In the genomic region with DNA sequence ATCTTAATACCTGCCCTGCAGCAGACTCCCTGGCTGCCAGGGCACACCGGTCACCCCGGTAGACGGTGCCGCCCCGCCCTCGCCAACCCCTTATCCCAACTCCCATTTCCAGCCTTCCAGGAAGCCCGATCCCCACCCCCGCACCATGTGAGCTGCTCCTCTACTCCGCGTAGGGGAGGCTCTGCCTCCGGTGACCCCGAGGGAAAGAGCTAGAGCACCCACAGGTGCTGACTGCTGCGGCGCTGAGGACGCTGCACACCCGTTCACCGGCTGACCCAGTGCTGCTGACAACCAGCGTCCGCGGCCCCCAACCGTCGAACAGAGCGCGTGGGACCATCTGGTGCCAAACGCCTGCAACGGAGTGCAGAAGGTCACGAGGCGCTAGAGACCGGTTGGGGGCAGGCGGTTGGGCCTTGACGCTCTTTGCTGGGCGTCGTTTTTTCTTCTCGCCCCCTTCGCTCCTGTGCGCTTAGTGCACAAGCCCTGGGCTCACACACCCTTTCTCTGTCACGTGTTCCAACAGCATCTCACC, we compare ENCODE assay signal across 25 cellular contexts.
"Had no signal": no experiment of that assay in that cellular context is flagged by ENCODE, and none has a peak within 500 bp of the region (broad histone marks: within the 10 kb centered on the region; RNA-seq: fewer than 3 reads in every experiment).

No MANE protein-coding gene starts in this region.

- H3K4me3 Mint-ChIP-seq: naive thymus-derived CD8-positive, alpha-beta T cell; nephron progenitor cell; stimulated activated effector memory CD8-positive, alpha-beta T cell treated with anti-CD3 and anti-CD28 coated beads, Interleukin-12 subunit alpha, Interleukin-12 subunit beta, amount 100 ng/mL, for 72 hours had no signal

- ATAC-seq: left ventricle myocardium superior; naive thymus-derived CD8-positive, alpha-beta T cell; sciatic nerve; stimulated activated effector memory CD8-positive, alpha-beta T cell treated with anti-CD3 and anti-CD28 coated beads, Interleukin-12 subunit alpha, Interleukin-12 subunit beta, amount 100 ng/mL, for 72 hours; stimulated activated naive CD8-positive, alpha-beta T cell treated with anti-CD3 and anti-CD28 coated beads, Interleukin-15, Interleukin-2, amounts not matched to agents 100 U/mL and 50 U/mL, for 24 hours; upper lobe of right lung had no signal

- H3K4me1 ChIP-seq: parathyroid adenoma, tibial nerve, upper lobe of right lung, uterus had no signal

- H3K27me3 ChIP-seq: right atrium auricular region, tibial nerve, upper lobe of right lung, uterus had no signal

- H2AFZ ChIP-seq: parathyroid adenoma had no signal

- H3K9ac ChIP-seq: parathyroid adenoma had no signal

- H3K4me3 ChIP-seq: coronary artery, lower lobe of right lung, prostate gland, right atrium auricular region, smooth muscle cell, thoracic aorta, tibial nerve, upper lobe of right lung, uterus had no signal

- H3K27ac ChIP-seq: coronary artery, lower lobe of right lung, parathyroid adenoma, prostate gland, right atrium auricular region, thoracic aorta, tibial nerve, upper lobe of right lung, uterus had no signal

- H3K36me3 Mint-ChIP-seq: stimulated activated effector memory CD8-positive, alpha-beta T cell treated with anti-CD3 and anti-CD28 coated beads, Interleukin-12 subunit alpha, Interleukin-12 subunit beta, amount 100 ng/mL, for 72 hours had no signal

- H3K4me2 ChIP-seq: smooth muscle cell had no signal

- H3K4me1 Mint-ChIP-seq: nephron progenitor cell; stimulated activated effector memory CD8-positive, alpha-beta T cell treated with anti-CD3 and anti-CD28 coated beads, Interleukin-12 subunit alpha, Interleukin-12 subunit beta, amount 100 ng/mL, for 72 hours had no signal

- H3K9me3 ChIP-seq: lower lobe of right lung, prostate gland, right atrium auricular region, thoracic aorta, tibial nerve, upper lobe of right lung, uterus had no signal

- H3K27me3 Mint-ChIP-seq: naive thymus-derived CD8-positive, alpha-beta T cell had no signal

- H3K9me3 Mint-ChIP-seq: stimulated activated effector memory CD8-positive, alpha-beta T cell treated with anti-CD3 and anti-CD28 coated beads, Interleukin-12 subunit alpha, Interleukin-12 subunit beta, amount 100 ng/mL, for 72 hours had no signal

- H3K36me3 ChIP-seq: lower lobe of right lung, prostate gland, right atrium auricular region, thoracic aorta, tibial nerve, upper lobe of right lung, uterus had no signal

- DNase-seq: dermis blood vessel endothelial cell; effector memory CD4-positive, alpha-beta T cell; erythroblast; hypothalamus; left ventricle myocardium superior; lower lobe of right lung; naive thymus-derived CD8-positive, alpha-beta T cell; nephron progenitor cell; occipital lobe; stimulated activated CD4-positive, alpha-beta T cell treated with anti-CD3 and anti-CD28 coated beads, Interleukin-12 subunit alpha, Interleukin-12 subunit beta, amount 100 ng/mL, for 4 hours; stimulated activated CD4-positive, alpha-beta T cell treated with anti-CD3 and anti-CD28 coated beads, Interleukin-2, amount 100 ng/mL, for 24 hours; stimulated activated CD4-positive, alpha-beta T cell treated with anti-CD3 and anti-CD28 coated beads, Interleukin-4, amount 100 ng/mL, for 24 hours; stimulated activated naive CD8-positive, alpha-beta T cell treated with anti-CD3 and anti-CD28 coated beads, Interleukin-15, Interleukin-2, amounts not matched to agents 100 U/mL and 50 U/mL, for 24 hours; substantia nigra; upper lobe of right lung; uterus had no signal

- H3K27ac Mint-ChIP-seq: naive thymus-derived CD8-positive, alpha-beta T cell; nephron progenitor cell; stimulated activated effector memory CD8-positive, alpha-beta T cell treated with anti-CD3 and anti-CD28 coated beads, Interleukin-12 subunit alpha, Interleukin-12 subunit beta, amount 100 ng/mL, for 72 hours had no signal
